33 cellular contexts compared by ENCODE assay signal in genomic region chr15:96924570-96924969, GRCh38.
"Had no signal": no experiment of that assay in that cellular context is flagged by ENCODE, and none has a peak within 500 bp of the region (broad histone marks: within the 10 kb centered on the region; RNA-seq: fewer than 3 reads in every experiment).

No MANE protein-coding gene starts in this region.

- H3K4me3 ChIP-seq: MG63, PC-9, SK-N-MC had no signal

- H3K36me3 Mint-ChIP-seq: activated CD8-positive, alpha-beta memory T cell treated with anti-CD3 and anti-CD28 coated beads, Interleukin-2, amount 10 ng/mL, durations not matched to agents 7 days and 5 days; activated naive CD4-positive, alpha-beta T cell treated with anti-CD3 and anti-CD28 coated beads, Interleukin-2, amount 10 ng/mL, durations not matched to agents 7 days and 5 days; activated naive CD8-positive, alpha-beta T cell; brain had no signal

- H3K27ac ChIP-seq: PC-9, SK-N-MC, WERI-Rb-1 had no signal

- H3K27ac Mint-ChIP-seq: activated CD4-positive, alpha-beta memory T cell treated with anti-CD3 and anti-CD28 coated beads, Interleukin-2, amount 10 ng/mL, durations not matched to agents 7 days and 5 days; activated CD8-positive, alpha-beta memory T cell treated with anti-CD3 and anti-CD28 coated beads, Interleukin-2, amount 10 ng/mL, durations not matched to agents 7 days and 5 days; activated naive CD4-positive, alpha-beta T cell treated with anti-CD3 and anti-CD28 coated beads, Interleukin-2, amount 10 ng/mL, durations not matched to agents 7 days and 5 days; activated naive CD8-positive, alpha-beta T cell; activated naive CD8-positive, alpha-beta T cell treated with anti-CD3 and anti-CD28 coated beads, Interleukin-2, amount 50 U/mL, for 24 hours; brain had no signal

- H3K4me1 Mint-ChIP-seq: activated CD4-positive, alpha-beta memory T cell treated with anti-CD3 and anti-CD28 coated beads, Interleukin-2, amount 10 ng/mL, durations not matched to agents 7 days and 5 days; activated CD8-positive, alpha-beta memory T cell treated with anti-CD3 and anti-CD28 coated beads, Interleukin-2, amount 10 ng/mL, durations not matched to agents 7 days and 5 days; activated naive CD4-positive, alpha-beta T cell treated with anti-CD3 and anti-CD28 coated beads, Interleukin-2, amount 10 ng/mL, durations not matched to agents 7 days and 5 days; activated naive CD8-positive, alpha-beta T cell treated with anti-CD3 and anti-CD28 coated beads, Interleukin-2, amount 50 U/mL, for 24 hours; brain had no signal

- H3K36me3 ChIP-seq: MG63, WERI-Rb-1 had no signal

- H3K4me3 Mint-ChIP-seq: activated CD4-positive, alpha-beta memory T cell treated with anti-CD3 and anti-CD28 coated beads, Interleukin-2, amount 10 ng/mL, durations not matched to agents 7 days and 5 days; activated CD8-positive, alpha-beta memory T cell treated with anti-CD3 and anti-CD28 coated beads, Interleukin-2, amount 10 ng/mL, durations not matched to agents 7 days and 5 days; activated naive CD4-positive, alpha-beta T cell treated with anti-CD3 and anti-CD28 coated beads, Interleukin-2, amount 10 ng/mL, durations not matched to agents 7 days and 5 days; activated naive CD8-positive, alpha-beta T cell; activated naive CD8-positive, alpha-beta T cell treated with anti-CD3 and anti-CD28 coated beads, Interleukin-2, amount 50 U/mL, for 24 hours; brain had no signal

- H3K27me3 ChIP-seq: MG63 had no signal

- H3K27me3 Mint-ChIP-seq: activated CD4-positive, alpha-beta memory T cell treated with anti-CD3 and anti-CD28 coated beads, Interleukin-2, amount 10 ng/mL, durations not matched to agents 7 days and 5 days; activated CD8-positive, alpha-beta memory T cell treated with anti-CD3 and anti-CD28 coated beads, Interleukin-2, amount 10 ng/mL, durations not matched to agents 7 days and 5 days; activated naive CD4-positive, alpha-beta T cell treated with anti-CD3 and anti-CD28 coated beads, Interleukin-2, amount 10 ng/mL, durations not matched to agents 7 days and 5 days; activated naive CD8-positive, alpha-beta T cell treated with anti-CD3 and anti-CD28 coated beads, Interleukin-2, amount 50 U/mL, for 24 hours had no signal

- DNase-seq: activated CD4-positive, alpha-beta memory T cell treated with anti-CD3 and anti-CD28 coated beads, Interleukin-2, amount 10 ng/mL, durations not matched to agents 7 days and 5 days; activated CD4-positive, alpha-beta T cell treated with anti-CD3 and anti-CD28 coated beads for 1 hour; activated CD4-positive, alpha-beta T cell treated with anti-CD3 and anti-CD28 coated beads for 48 hours; activated CD4-positive, CD25-positive, alpha-beta regulatory T cell; activated CD8-positive, alpha-beta memory T cell treated with anti-CD3 and anti-CD28 coated beads for 24 hours; activated CD8-positive, alpha-beta memory T cell treated with anti-CD3 and anti-CD28 coated beads, Interleukin-2, amount 10 ng/mL, durations not matched to agents 7 days and 5 days; activated CD8-positive, alpha-beta memory T cell treated with anti-CD3 and anti-CD28 coated beads, Interleukin-2, amount 50 U/mL, for 48 hours; activated effector memory CD4-positive, alpha-beta T cell treated with Interleukin-2 at 50 U/mL for 16 hours; activated naive CD4-positive, alpha-beta T cell treated with anti-CD3 and anti-CD28 coated beads, Interleukin-2, amount 10 ng/mL, durations not matched to agents 7 days and 5 days; activated naive CD8-positive, alpha-beta T cell treated with anti-CD3 and anti-CD28 coated beads, Interleukin-2, amount 50 U/mL, for 24 hours; activated T-cell treated with anti-CD3 and anti-CD28 coated beads, Interleukin-2, amount 50 U/mL, for 48 hours; anterior cingulate cortex; caudate nucleus; cerebellar nuclear complex; Kasumi-1; KG1; MG63; NCI-H1048; NCI-H1105 treated with DMSO at 0.1 percent for 48 hours; NCI-H1436; NCI-H1694; NCI-H1930; NCI-H2081 treated with DMSO at 0.1 percent for 48 hours; NCI-H345; NCI-H524 treated with DMSO at 0.1 percent for 48 hours; NK-92 treated with Interleukin-12 subunit alpha and Interleukin-12 subunit beta, amount 100 ng/mL, for 24 hours; PC-9; Right ventricle myocardium superior; T1000; WERI-Rb-1 had no signal
